Comparison of ENCODE assay signal across 8 cellular contexts in genomic region chr7:31811650-31812461, GRCh38.
DNase-seq lines count a peak whose midpoint lies in the region; ATAC-seq, FAIRE-seq and TF ChIP-seq lines count a peak whose summit lies in the region.

No MANE protein-coding gene starts in this region.

- H3K9me3 Mint-ChIP-seq in activated CD8-positive, alpha-beta memory T cell treated with anti-CD3 and anti-CD28 coated beads, Interleukin-2, amount 10 ng/mL, durations not matched to agents 7 days and 5 days (ENCODE audit: low read depth): peaks cover 3% of the 10 kb centered on the region

- H3K27me3 ChIP-seq in BE2C: no peaks in the 10 kb centered on the region

- no peak for FAIRE-seq in RCC 7860 (lab: Jason Lieb, UNC)

- no peaks in the 10 kb centered on the region for H3K4me1 Mint-ChIP-seq in activated CD8-positive, alpha-beta memory T cell treated with anti-CD3 and anti-CD28 coated beads, Interleukin-2, amount 10 ng/mL, durations not matched to agents 7 days and 5 days

- DNase-seq in GDM1 (lab: John Stamatoyannopoulos, UW): peak; percentile 62
- DNase-seq in HEK293T (ENCODE audit: extremely low spot score): peak; percentile 8
- peak; percentile 18 for DNase-seq in RCC 7860 (ENCODE audit: low spot score)
- DNase-seq in left lobe of liver (ENCODE audit: low spot score): no peak
- no peak for DNase-seq in NCI-H510A treated with DMSO at 0.1 percent for 48 hours (lab: John Stamatoyannopoulos, UW)
- no peak for DNase-seq in activated CD8-positive, alpha-beta memory T cell treated with anti-CD3 and anti-CD28 coated beads, Interleukin-2, amount 10 ng/mL, durations not matched to agents 7 days and 5 days
- DNase-seq in BE2C: no peak

- ATAC-seq in left lobe of liver (peak; percentile 20), GM21825 (IDR thresholded peaks at IDR 0.05; ENCODE audit: unreplicated experiment) (no peak)
- ATAC-seq in activated CD8-positive, alpha-beta memory T cell treated with anti-CD3 and anti-CD28 coated beads, Interleukin-2, amount 10 ng/mL, durations not matched to agents 7 days and 5 days: no peak

- H3K9me3 ChIP-seq in BE2C: no peaks in the 10 kb centered on the region

- no peaks in the 10 kb centered on the region for H3K36me3 ChIP-seq in BE2C

- TF ChIP-seq CTCF in BE2C (IDR thresholded peaks at IDR 0.05; ENCODE audit: low read depth, low read length): no peak

- H3K27me3 Mint-ChIP-seq in activated CD8-positive, alpha-beta memory T cell treated with anti-CD3 and anti-CD28 coated beads, Interleukin-2, amount 10 ng/mL, durations not matched to agents 7 days and 5 days: no peaks in the 10 kb centered on the region

- H3K36me3 Mint-ChIP-seq in activated CD8-positive, alpha-beta memory T cell treated with anti-CD3 and anti-CD28 coated beads, Interleukin-2, amount 10 ng/mL, durations not matched to agents 7 days and 5 days: no peaks in the 10 kb centered on the region

- no peak overlapping the region for H3K4me3 ChIP-seq in BE2C (ENCODE audit: low read depth, low read length)

- H3K4me3 Mint-ChIP-seq in activated CD8-positive, alpha-beta memory T cell treated with anti-CD3 and anti-CD28 coated beads, Interleukin-2, amount 10 ng/mL, durations not matched to agents 7 days and 5 days: no peak overlapping the region

- POLR2A ChIA-PET in HEK293T (lab: Yijun Ruan, JAX): no interaction called here

- H3K4me1 ChIP-seq in BE2C: no peaks in the 10 kb centered on the region

- CTCF ChIA-PET in HEK293T (lab: Yijun Ruan, JAX): interaction anchor here (0.6 to 0.8 kb wide), 2 partner anchors 19 to 226 kb away, joined by 3 read pairs; no protein-coding TSS in a partner anchor
- CTCF ChIA-PET in activated CD8-positive, alpha-beta memory T cell treated with anti-CD3 and anti-CD28 coated beads, Interleukin-2, amount 10 ng/mL, durations not matched to agents 7 days and 5 days (lab: Charles Lee): no interaction called here

- H3K27ac Mint-ChIP-seq in activated CD8-positive, alpha-beta memory T cell treated with anti-CD3 and anti-CD28 coated beads, Interleukin-2, amount 10 ng/mL, durations not matched to agents 7 days and 5 days: no peak overlapping the region

TF ChIP-seq in HEK293T, 16 proteins besides CTCF, POLR2A, EP300 and RAD21:
- TF ChIP-seq FOXM1 (IDR thresholded peaks at IDR 0.05; ENCODE audit: borderline replicate concordance) (no peak), L3MBTL2 (conservative IDR thresholded peaks at IDR 0.05) (no peak), HDGF (IDR thresholded peaks at IDR 0.05; ENCODE audit: borderline replicate concordance) (no peak), LEF1 (IDR thresholded peaks at IDR 0.05; ENCODE audit: borderline replicate concordance) (no peak), PKNOX1 (IDR thresholded peaks at IDR 0.05) (no peak), CTBP1 (IDR thresholded peaks at IDR 0.05; ENCODE audit: borderline replicate concordance) (no peak), TARDBP (IDR thresholded peaks at IDR 0.05) (no peak), FOXK2 (IDR thresholded peaks at IDR 0.05) (no peak), BHLHE40 (IDR thresholded peaks at IDR 0.05; ENCODE audit: borderline replicate concordance) (no peak), NFRKB (IDR thresholded peaks at IDR 0.05) (no peak), ZNF384 (IDR thresholded peaks at IDR 0.05) (no peak), SP1 (IDR thresholded peaks at IDR 0.05) (no peak), ARNT (IDR thresholded peaks at IDR 0.05) (no peak), FOXA1 (IDR thresholded peaks at IDR 0.05) (no peak), ELF4 (IDR thresholded peaks at IDR 0.05) (no peak), SUZ12 (IDR thresholded peaks at IDR 0.05) (no peak)

Comparison
In these comparisons a context has a peak if more than half of its experiments do, and no peak if none do; other contexts are left out.
1. DNase-seq: peak in GDM1 (single experiment), HEK293T (single experiment) and RCC 7860 (single experiment); none in left lobe of liver (single experiment), NCI-H510A treated with DMSO at 0.1 percent for 48 hours (single experiment), activated CD8-positive, alpha-beta memory T cell treated with anti-CD3 and anti-CD28 coated beads, Interleukin-2, amount 10 ng/mL, durations not matched to agents 7 days and 5 days (single experiment) and BE2C (single experiment).